ENCODE assay signal across 1 cellular context in genomic region chr22:46513908-46514550, GRCh38.
TF ChIP-seq lines count a peak whose summit lies in the region.

No MANE protein-coding gene starts in this region.

TF ChIP-seq in SK-N-SH, 30 proteins besides CTCF, POLR2A, EP300 and RAD21 (continued from another document):
- no peak for TF ChIP-seq USF2 (IDR thresholded peaks at IDR 0.05; ENCODE audit: borderline replicate concordance, low read depth, low read length)
- TF ChIP-seq GABPA (IDR thresholded peaks at IDR 0.05; ENCODE audit: low read depth) = no peak
- TF ChIP-seq TAF1 (IDR thresholded peaks at IDR 0.05; ENCODE audit: borderline replicate concordance, low read depth, low read length) = no peak
- TF ChIP-seq MAX (IDR thresholded peaks at IDR 0.05; ENCODE audit: low read depth) = no peak
- no peak for TF ChIP-seq IRF3 (IDR thresholded peaks at IDR 0.05; ENCODE audit: low read depth, low read length)
- TF ChIP-seq FOXJ3 (CRISPR knock-in tag; IDR thresholded peaks at IDR 0.05) = no peak
- no peak for TF ChIP-seq SMC3 (IDR thresholded peaks at IDR 0.05; ENCODE audit: low read depth, low read length)
- no peak for TF ChIP-seq JUND (IDR thresholded peaks at IDR 0.05)
- no peak for TF ChIP-seq MXI1 (IDR thresholded peaks at IDR 0.05; ENCODE audit: low read depth, low read length)
- no peak for TF ChIP-seq MEF2A (IDR thresholded peaks at IDR 0.05; ENCODE audit: borderline replicate concordance, low read depth)
